9 cellular contexts compared by ENCODE assay signal in the genomic region with DNA sequence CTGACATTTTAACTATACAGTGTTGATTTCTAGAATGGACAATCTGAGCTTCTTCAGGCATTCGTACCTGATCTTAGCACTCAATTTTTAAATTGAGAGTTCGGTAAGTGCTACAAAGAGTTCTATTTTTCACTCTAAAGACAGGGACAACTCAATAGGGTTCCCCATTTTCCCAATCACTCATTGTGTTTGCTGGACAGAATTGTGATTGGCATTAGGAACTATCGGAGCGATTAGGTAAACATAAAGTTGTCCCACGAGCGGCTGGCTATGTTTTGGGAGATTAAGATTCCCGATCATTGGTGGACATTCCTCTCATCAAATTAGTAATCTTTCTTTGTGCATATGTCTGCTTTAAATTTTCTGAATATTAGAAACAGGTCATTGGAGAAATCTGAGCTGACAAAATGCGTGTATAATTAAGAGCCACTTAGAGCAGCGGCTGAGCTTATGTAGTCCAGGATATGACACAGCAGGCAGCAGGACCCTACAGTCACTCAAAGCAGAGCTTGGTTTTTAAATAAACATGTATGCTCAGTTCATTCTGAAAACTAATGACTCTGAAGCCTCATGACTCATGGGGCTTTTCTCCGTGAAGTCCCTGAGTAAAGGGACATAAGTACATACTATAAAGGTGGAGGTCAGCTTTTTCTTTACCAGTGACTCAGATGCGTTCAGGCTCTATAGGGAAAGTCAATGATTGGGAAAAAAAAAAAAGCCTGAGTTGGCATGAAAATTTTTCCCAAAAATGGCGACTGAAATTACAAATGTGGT.
DNase-seq lines count a peak whose midpoint lies in the region; ATAC-seq, FAIRE-seq and TF ChIP-seq lines count a peak whose summit lies in the region.
"Had no signal": no experiment of that assay in that cellular context is flagged by ENCODE, and none has a peak within 500 bp of the region (broad histone marks: within the 10 kb centered on the region; RNA-seq: fewer than 3 reads in every experiment).

No MANE protein-coding gene starts in this region.

- H2BK12ac ChIP-seq in H9 (ENCODE audit: insufficient read length, low read depth, low read length), result no peak overlapping the region

- H3K18ac ChIP-seq in H9 (ENCODE audit: insufficient read length, low read depth, low read length), result no peak overlapping the region

- no peaks in the 10 kb centered on the region for H3K36me3 Mint-ChIP-seq in H9 (ENCODE audit: insufficient read depth in 1 of 3, low read depth in 3 of 3)
- no peaks in the 10 kb centered on the region for H3K36me3 Mint-ChIP-seq in natural killer cell
- H3K36me3 Mint-ChIP-seq in CD4-positive, alpha-beta memory T cell, result no peaks in the 10 kb centered on the region

- in situ Hi-C loops in KBM-7 (cut with MboI; ENCODE audit: low pct_unique_long_range_greater_than_20kb, low sequenced_read_pairs), result no loop called here

- H3K36me3 ChIP-seq in CD4-positive, alpha-beta memory T cell (ENCODE audit: insufficient read depth, low read length), result no peaks in the 10 kb centered on the region

- H3K23ac ChIP-seq in H9 (ENCODE audit: insufficient read length, low read depth, low read length), result no peak overlapping the region

- H3K9me3 Mint-ChIP-seq in H9 (no peaks in the 10 kb centered on the region; a peak in 1 of 5 replicates), natural killer cell (peaks cover 6 to 11% of the 10 kb centered on the region in 2 donors)
- no peaks in the 10 kb centered on the region for H3K9me3 Mint-ChIP-seq in CD4-positive, alpha-beta memory T cell
- H3K9me3 Mint-ChIP-seq: central memory CD8-positive, alpha-beta T cell had no signal

- TF ChIP-seq CTCF in H9 (conservative IDR thresholded peaks at IDR 0.05) (no peak), choroid plexus epithelial cell (conservative IDR thresholded peaks at IDR 0.05; ENCODE audit: low read depth, low read length) (no peak), natural killer cell (IDR thresholded peaks at IDR 0.05) (no peak)

- FAIRE-seq in GM12892 (lab: Jason Lieb, UNC), result peak; percentile 61

- CTCF ChIA-PET in CD4-positive, alpha-beta memory T cell (lab: Charles Lee; ENCODE audit: partially characterized antibody), result no interaction called here

- H4K91ac ChIP-seq in H9 (ENCODE audit: insufficient read length, low read depth, low read length), result no peak overlapping the region

- H3K4me1 ChIP-seq in H9 (ENCODE audit: insufficient read depth, low read length), result no peaks in the 10 kb centered on the region; the same call in 1 of the 2 replicates
- H3K4me1 ChIP-seq in CD4-positive, alpha-beta memory T cell (ENCODE audit: insufficient read depth, low read length), result no peaks in the 10 kb centered on the region

- WGBS in H9 (ENCODE audit: extremely low coverage, insufficient read length, low lambda C conversion rate), result no CpG with 5 or more reads among the region's 12 CpGs

- intact Hi-C loops in natural killer cell (cut with micrococcal nuclease), result no loop called here
- intact Hi-C loops in CD4-positive, alpha-beta memory T cell (cut with micrococcal nuclease), result no loop called here

- no peaks in the 10 kb centered on the region for H3K79me2 ChIP-seq in H9 (ENCODE audit: insufficient read depth, low read length)

- no peak overlapping the region for H2BK120ac ChIP-seq in H9 (ENCODE audit: low read depth, low read length, poor library complexity, severe bottlenecking)

- H2AK5ac ChIP-seq in H9 (ENCODE audit: insufficient read length, low read length), result no peak overlapping the region

- no peaks in the 10 kb centered on the region for H4K20me1 ChIP-seq in H9 (ENCODE audit: control insufficient read depth, insufficient read depth, insufficient read length)

- no peak overlapping the region for H3K4ac ChIP-seq in H9 (ENCODE audit: low read depth, low read length)

- H3K27ac Mint-ChIP-seq in H9 (peak overlapping the region; percentile 18 to 57 (median 33); a peak in 4 of 7 replicates), natural killer cell (no peak overlapping the region)
- no peak overlapping the region for H3K27ac Mint-ChIP-seq in CD4-positive, alpha-beta memory T cell

- peak overlapping the region; percentile 23 for H3K27ac ChIP-seq in H9 (ENCODE audit: insufficient read length, low read depth, low read length)
- H3K27ac ChIP-seq in CD4-positive, alpha-beta memory T cell (ENCODE audit: low read depth, low read length), result no peak overlapping the region

- no peaks in the 10 kb centered on the region for H3K27me3 ChIP-seq in H9 (ENCODE audit: insufficient read depth, low read length)
- H3K27me3 ChIP-seq in CD4-positive, alpha-beta memory T cell (ENCODE audit: insufficient read depth, low read length), result no peaks in the 10 kb centered on the region

- H3K9me3 ChIP-seq in H9 (ENCODE audit: control insufficient read depth, low read depth, low read length), result no peaks in the 10 kb centered on the region
- no peaks in the 10 kb centered on the region for H3K9me3 ChIP-seq in CD4-positive, alpha-beta memory T cell (ENCODE audit: control insufficient read depth in 1 of 2, low read length in 2 of 2)

- H3K4me3 ChIP-seq in choroid plexus epithelial cell (ENCODE audit: low read depth, low read length), result peak overlapping the region; percentile 33
- no peak overlapping the region for H3K4me3 ChIP-seq in CD4-positive, alpha-beta memory T cell (ENCODE audit: low read length in 2 of 2)

- DNase-seq in GM12892 (ENCODE audit: insufficient read length) (no peak), H9 (no peak), LHCN-M2 (ENCODE audit: low read depth) (peak; percentile 11), choroid plexus epithelial cell (ENCODE audit: low read depth) (peak; percentile 72), NCI-H187 treated with DMSO at 0.1 percent for 48 hours (lab: John Stamatoyannopoulos, UW) (no peak), KBM-7 (no peak), natural killer cell (no peak)
- no peak for DNase-seq in CD4-positive, alpha-beta memory T cell

- no peak overlapping the region for H3K4me3 Mint-ChIP-seq in H9
- H3K4me3 Mint-ChIP-seq in natural killer cell, result no peak overlapping the region
- no peak overlapping the region for H3K4me3 Mint-ChIP-seq in CD4-positive, alpha-beta memory T cell
- H3K4me3 Mint-ChIP-seq: central memory CD8-positive, alpha-beta T cell had no signal

- no peak overlapping the region for H3T11ph ChIP-seq in H9 (ENCODE audit: low read length)

- POLR2A ChIA-PET in CD4-positive, alpha-beta memory T cell (lab: Charles Lee; ENCODE audit: partially characterized antibody), result no interaction called here

- H2AFZ ChIP-seq in H9 (ENCODE audit: low read length), result no peak overlapping the region

- H4K8ac ChIP-seq in H9 (replicated peaks; ENCODE audit: insufficient read length, low read depth, low read length), result no peak overlapping the region

- no peak for TF ChIP-seq POLR2A in GM12892 (IDR thresholded peaks at IDR 0.05; ENCODE audit: low read depth, low read length)

- H3K23me2 ChIP-seq in H9 (ENCODE audit: insufficient read length, low read depth, low read length, poor library complexity, severe bottlenecking), result no peaks in the 10 kb centered on the region

- H3K4me1 Mint-ChIP-seq in H9, result peaks cover 10 to 11% of the 10 kb centered on the region in 2 experiments
- H3K4me1 Mint-ChIP-seq in natural killer cell, result no peaks in the 10 kb centered on the region
- H3K4me1 Mint-ChIP-seq in CD4-positive, alpha-beta memory T cell, result no peaks in the 10 kb centered on the region
- H3K4me1 Mint-ChIP-seq: central memory CD8-positive, alpha-beta T cell had no signal

- H3K4me2 ChIP-seq in H9 (ENCODE audit: insufficient read depth, insufficient read length, low read length), result no peak overlapping the region

- H4K5ac ChIP-seq in H9 (ENCODE audit: insufficient read length, low read depth, low read length), result no peak overlapping the region

- H3K56ac ChIP-seq in H9 (ENCODE audit: insufficient read length, low read depth, low read length), result no peak overlapping the region

- H3K79me1 ChIP-seq in H9 (ENCODE audit: insufficient read depth, low read depth, low read length, poor library complexity, severe bottlenecking), result no peaks in the 10 kb centered on the region

- H3K9ac ChIP-seq in H9 (ENCODE audit: extremely low read depth, insufficient read length, low read length), result no peak overlapping the region

- H2BK20ac ChIP-seq in H9 (ENCODE audit: low read depth, low read length, poor library complexity, severe bottlenecking), result no peak overlapping the region

- H3K27me3 Mint-ChIP-seq in H9 (ENCODE audit: low read depth) (no peaks in the 10 kb centered on the region), natural killer cell (ENCODE audit: low read depth in 2 of 2) (no peaks in the 10 kb centered on the region)
- no peaks in the 10 kb centered on the region for H3K27me3 Mint-ChIP-seq in CD4-positive, alpha-beta memory T cell
- H3K27me3 Mint-ChIP-seq: central memory CD8-positive, alpha-beta T cell had no signal

- H3K14ac ChIP-seq in H9 (ENCODE audit: insufficient read depth, low read length), result no peak overlapping the region

- no peak for ATAC-seq in natural killer cell

- no peak overlapping the region for H2BK15ac ChIP-seq in H9 (ENCODE audit: low read depth, low read length)

- no peak overlapping the region for H2BK5ac ChIP-seq in H9 (ENCODE audit: insufficient read length, low read length)

Comparison
In these comparisons a context has a peak if more than half of its experiments do, and no peak if none do; other contexts are left out.
1. DNase-seq: peak in LHCN-M2 (single experiment) and choroid plexus epithelial cell (single experiment); none in GM12892 (single experiment), H9 (single experiment), NCI-H187 treated with DMSO at 0.1 percent for 48 hours (single experiment), KBM-7 (single experiment), natural killer cell (single experiment) and CD4-positive, alpha-beta memory T cell (0 of 5).
2. H3K27ac Mint-ChIP-seq: peak in H9 (3 of 3); none in natural killer cell (0 of 2) and CD4-positive, alpha-beta memory T cell (0 of 7).